Comparison of ENCODE assay signal across 1 cellular context in genomic region chr13:32080328-32080744, GRCh38.
TF ChIP-seq lines count a peak whose summit lies in the region.

No MANE protein-coding gene starts in this region.

TF ChIP-seq in HepG2, 621 proteins besides CTCF, POLR2A, EP300 and RAD21 (continued from another document and continues in another):
- TF ChIP-seq ZMAT5 (CRISPR knock-in tag; IDR thresholded peaks at IDR 0.05; ENCODE audit: borderline replicate concordance, low read depth) = no peak
- TF ChIP-seq ZMAT3 (CRISPR knock-in tag; conservative IDR thresholded peaks at IDR 0.05) = no peak
- no peak for TF ChIP-seq ZNF432 (CRISPR knock-in tag; IDR thresholded peaks at IDR 0.05; ENCODE audit: borderline replicate concordance)
- TF ChIP-seq ATF6 (CRISPR knock-in tag; conservative IDR thresholded peaks at IDR 0.05) = no peak
- TF ChIP-seq ZNF251 (CRISPR knock-in tag; IDR thresholded peaks at IDR 0.05) = no peak
- no peak for TF ChIP-seq LRRFIP1 (CRISPR knock-in tag; conservative IDR thresholded peaks at IDR 0.05)
- no peak for TF ChIP-seq ZNF124 (CRISPR knock-in tag; IDR thresholded peaks at IDR 0.05)
- TF ChIP-seq CSRNP1 (CRISPR knock-in tag; IDR thresholded peaks at IDR 0.05) = no peak
- TF ChIP-seq BRD4 (CRISPR knock-in tag; IDR thresholded peaks at IDR 0.05) = no peak
- TF ChIP-seq TCF12 (IDR thresholded peaks at IDR 0.05) = no peak
- TF ChIP-seq TCF12 (CRISPR knock-in tag; IDR thresholded peaks at IDR 0.05) = no peak
- TF ChIP-seq CENPX (CRISPR knock-in tag; IDR thresholded peaks at IDR 0.05) = no peak
- TF ChIP-seq ARNTL (CRISPR knock-in tag; IDR thresholded peaks at IDR 0.05) = no peak
- no peak for TF ChIP-seq ZNF530 (CRISPR knock-in tag; IDR thresholded peaks at IDR 0.05; ENCODE audit: low read depth)
- TF ChIP-seq SP2 (CRISPR knock-in tag; IDR thresholded peaks at IDR 0.05) = no peak
- TF ChIP-seq HNRNPH1 (optimal IDR thresholded peaks at IDR 0.05; ENCODE audit: low read depth, low read length) = no peak
- no peak for TF ChIP-seq HES4 (CRISPR knock-in tag; IDR thresholded peaks at IDR 0.05; ENCODE audit: borderline replicate concordance)
- TF ChIP-seq RARG (CRISPR knock-in tag; IDR thresholded peaks at IDR 0.05; ENCODE audit: low read depth) = no peak
- TF ChIP-seq ZBTB38 (CRISPR knock-in tag; IDR thresholded peaks at IDR 0.05) = no peak
- TF ChIP-seq ZNF703 (CRISPR knock-in tag; IDR thresholded peaks at IDR 0.05; ENCODE audit: borderline replicate concordance) = no peak
- no peak for TF ChIP-seq MAFF (IDR thresholded peaks at IDR 0.05; ENCODE audit: low read depth, low read length)
- no peak for TF ChIP-seq MATR3 (CRISPR knock-in tag; IDR thresholded peaks at IDR 0.05)
- no peak for TF ChIP-seq ARNT (IDR thresholded peaks at IDR 0.05)
- peak; percentile 97 for TF ChIP-seq ISL2 (CRISPR knock-in tag; IDR thresholded peaks at IDR 0.05)
- TF ChIP-seq HOXA5 (CRISPR knock-in tag; IDR thresholded peaks at IDR 0.05) = no peak
- TF ChIP-seq ZNF660 (CRISPR knock-in tag; IDR thresholded peaks at IDR 0.05; ENCODE audit: borderline replicate concordance, low read depth) = no peak
- no peak for TF ChIP-seq FOXM1 (CRISPR knock-in tag; IDR thresholded peaks at IDR 0.05)
- TF ChIP-seq NCOA2 (CRISPR knock-in tag; IDR thresholded peaks at IDR 0.05) = peak; percentile 91
- TF ChIP-seq ZSCAN21 (CRISPR knock-in tag; IDR thresholded peaks at IDR 0.05; ENCODE audit: borderline replicate concordance) = no peak
- no peak for TF ChIP-seq ZNF737 (CRISPR knock-in tag; IDR thresholded peaks at IDR 0.05; ENCODE audit: borderline replicate concordance)
- no peak for TF ChIP-seq KDM4B (CRISPR knock-in tag; IDR thresholded peaks at IDR 0.05)
- TF ChIP-seq ZBTB20 (CRISPR knock-in tag; IDR thresholded peaks at IDR 0.05; ENCODE audit: borderline replicate concordance, low read depth) = no peak
- no peak for TF ChIP-seq MXD4 (CRISPR knock-in tag; IDR thresholded peaks at IDR 0.05)
- TF ChIP-seq PRDM15 (CRISPR knock-in tag; IDR thresholded peaks at IDR 0.05) = no peak
- TF ChIP-seq PAXIP1 (CRISPR knock-in tag; conservative IDR thresholded peaks at IDR 0.05) = peak; percentile 79
- TF ChIP-seq ZNF556 (CRISPR knock-in tag; IDR thresholded peaks at IDR 0.05; ENCODE audit: borderline replicate concordance) = no peak
- no peak for TF ChIP-seq THAP8 (CRISPR knock-in tag; IDR thresholded peaks at IDR 0.05; ENCODE audit: borderline replicate concordance)
- TF ChIP-seq CBFB (CRISPR knock-in tag; IDR thresholded peaks at IDR 0.05) = peak; percentile 85
- no peak for TF ChIP-seq ZNF576 (CRISPR knock-in tag; IDR thresholded peaks at IDR 0.05)
- no peak for TF ChIP-seq ZFP1 (CRISPR knock-in tag; IDR thresholded peaks at IDR 0.05)
- no peak for TF ChIP-seq KDM6A (CRISPR knock-in tag; IDR thresholded peaks at IDR 0.05; ENCODE audit: low read depth)
- TF ChIP-seq ZXDC (CRISPR knock-in tag; IDR thresholded peaks at IDR 0.05) = no peak
- TF ChIP-seq UBTF (CRISPR knock-in tag; IDR thresholded peaks at IDR 0.05) = no peak
- no peak for TF ChIP-seq DBP (CRISPR knock-in tag; IDR thresholded peaks at IDR 0.05; ENCODE audit: not compliant biosample characterization)
- TF ChIP-seq ZNF205 (CRISPR knock-in tag; IDR thresholded peaks at IDR 0.05) = peak; percentile 99
